ENCODE assay signal across 14 cellular contexts in genomic region chr4:53075162-53075785, GRCh38.
"Had no signal": no experiment of that assay in that cellular context is flagged by ENCODE, and none has a peak within 500 bp of the region (broad histone marks: within the 10 kb centered on the region; RNA-seq: fewer than 3 reads in every experiment).

No MANE protein-coding gene starts in this region.

- H3K27me3 Mint-ChIP-seq: naive B cell had no signal

- ATAC-seq: body of pancreas had no signal

- H3K9me3 Mint-ChIP-seq: activated T-cell treated with anti-CD3 and anti-CD28 coated beads, Interleukin-2, amount 50 U/mL, for 4 hours had no signal

- H3K27ac Mint-ChIP-seq: activated naive CD4-positive, alpha-beta T cell treated with anti-CD3 and anti-CD28 coated beads for 36 hours; naive B cell had no signal

- DNase-seq: activated naive CD4-positive, alpha-beta T cell treated with anti-CD3 and anti-CD28 coated beads for 36 hours; activated T-cell treated with anti-CD3 and anti-CD28 coated beads, Interleukin-2, amount 50 U/mL, for 4 hours; amniotic stem cell; body of pancreas; central memory CD4-positive, alpha-beta T cell; cortex of kidney; effector CD8-positive, alpha-beta T cell; foreskin melanocyte; head of caudate nucleus; naive B cell; retina; stimulated activated CD4-positive, alpha-beta T cell treated with anti-CD3 and anti-CD28 coated beads, Interleukin-4, amount 100 ng/mL, for 24 hours; thyroid gland; uterus had no signal

- H3K4me3 Mint-ChIP-seq: activated naive CD4-positive, alpha-beta T cell treated with anti-CD3 and anti-CD28 coated beads for 36 hours; activated T-cell treated with anti-CD3 and anti-CD28 coated beads, Interleukin-2, amount 50 U/mL, for 4 hours; naive B cell had no signal

- H3K4me1 Mint-ChIP-seq: naive B cell had no signal
